Comparison of ENCODE assay signal across 8 cellular contexts in the genomic region with DNA sequence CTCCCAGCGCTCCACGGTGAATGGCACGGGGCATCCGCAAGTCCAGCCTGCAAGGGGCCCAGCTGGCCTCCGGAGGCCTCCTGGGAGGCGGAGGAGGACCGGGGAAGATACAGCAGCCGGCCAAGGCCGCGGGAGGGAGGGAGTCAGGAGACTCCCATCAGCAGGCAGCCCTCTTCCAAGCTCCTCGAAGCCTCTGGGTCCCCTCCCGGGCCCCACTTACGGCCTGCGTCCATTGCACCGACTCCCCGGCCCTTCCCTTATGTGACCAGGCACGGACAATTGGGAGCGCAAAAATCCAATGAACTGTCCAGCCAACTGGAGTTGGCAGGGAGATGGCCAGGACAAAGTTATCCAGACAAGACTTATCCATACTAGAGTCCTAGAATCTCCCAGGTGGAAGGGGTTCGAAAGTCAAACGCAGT. TPM values are rescaled to one million over a fixed set of nuclear protein-coding genes. Genes with fewer than 3 reads are reported as not detected.
DNase-seq lines count a peak whose midpoint lies in the region; ATAC-seq and TF ChIP-seq lines count a peak whose summit lies in the region.

No MANE protein-coding gene starts in this region.

- H3K9me3 ChIP-seq in parathyroid adenoma (ENCODE audit: control insufficient read depth, low read length): no peaks in the 10 kb centered on the region

- H3K27ac ChIP-seq in VCaP (peak overlapping the region; percentile 63; the same call in 1 of the 2 replicates), parathyroid adenoma (no peak overlapping the region)

- peak overlapping the region; percentile 81 for H3K4me2 ChIP-seq in parathyroid adenoma (ENCODE audit: low read length)

- TF ChIP-seq CTCF in GM12865 (IDR thresholded peaks at IDR 0.05; ENCODE audit: insufficient read depth, low read depth, low read length, missing control alignments) (no peak), VCaP (conservative IDR thresholded peaks at IDR 0.05) (no peak), parathyroid adenoma (IDR thresholded peaks at IDR 0.05) (no peak)

- intact Hi-C loops in Right ventricle myocardium superior (cut with DNase I): no loop called here

- peak overlapping the region; percentile 78 for H2AFZ ChIP-seq in parathyroid adenoma

- H3K9ac ChIP-seq in parathyroid adenoma: no peak overlapping the region

- DNase-seq in GM12865 (ENCODE audit: low read depth) (no peak), Right ventricle myocardium superior (peak; percentile 73), DMS79 (lab: John Stamatoyannopoulos, UW) (no peak), DMS153 treated with DMSO at 0.1 percent for 48 hours (lab: John Stamatoyannopoulos, UW; ENCODE audit: unreplicated experiment) (no peak), MV-4-11 (lab: John Stamatoyannopoulos, UW) (no peak)
- no peak for DNase-seq in stimulated activated CD4-positive, alpha-beta T cell treated with anti-CD3 and anti-CD28 coated beads, Interleukin-1b, Interleukin-23, amount 100 ng/mL, for 48 hours

- no peaks in the 10 kb centered on the region for H3K79me2 ChIP-seq in parathyroid adenoma

- no peaks in the 10 kb centered on the region for H3K4me1 ChIP-seq in parathyroid adenoma

- ATAC-seq in Right ventricle myocardium superior (ENCODE audit: poor library complexity): peak; percentile 38

- peak overlapping the region; percentile 51 for H3K4me3 ChIP-seq in GM12865 (ENCODE audit: low read depth, low read length)
- peak overlapping the region; percentile 45 for H3K4me3 ChIP-seq in parathyroid adenoma (ENCODE audit: low read depth, low read length)

- no peaks in the 10 kb centered on the region for H3K27me3 ChIP-seq in parathyroid adenoma (ENCODE audit: control insufficient read depth, insufficient read depth, low read length)

- no peaks in the 10 kb centered on the region for H3K36me3 ChIP-seq in parathyroid adenoma (ENCODE audit: control insufficient read depth, insufficient read depth, low read length)

RNA-seq across cellular contexts. Expression of a gene that starts 0.7 kb away (rescaled TPM):
- total RNA-seq in Right ventricle myocardium superior: 290 TPM

RNA-seq across cellular contexts. Expression of a gene that starts 17.2 kb away (rescaled TPM):
- 2.0 TPM for total RNA-seq in Right ventricle myocardium superior
